ENCODE assay signal across 20 cellular contexts in genomic region chr2:127191331-127192219, GRCh38. TPM values are rescaled to one million over a fixed set of nuclear protein-coding genes. Genes with fewer than 3 reads are reported as not detected.
"Had no signal": no experiment of that assay in that cellular context is flagged by ENCODE, and none has a peak within 500 bp of the region (broad histone marks: within the 10 kb centered on the region; RNA-seq: fewer than 3 reads in every experiment).

No MANE protein-coding gene starts in this region.

- H3K4me3 ChIP-seq: hepatocyte, mucosa of descending colon, right atrium auricular region, testis, transverse colon had no signal

- H3K36me3 ChIP-seq: neutrophil, right atrium auricular region, transverse colon had no signal

- H3K27ac Mint-ChIP-seq: effector memory CD8-positive, alpha-beta T cell; naive thymus-derived CD8-positive, alpha-beta T cell; stimulated activated naive B cell treated with anti-CD40 and anti-IgM and Interleukin-4, amounts not matched to agents 10 μg/mL and 1 μg/mL and 100 μg/mL, for 72 hours had no signal

- H3K4me1 Mint-ChIP-seq: stimulated activated naive B cell treated with anti-CD40 and anti-IgM and Interleukin-4, amounts not matched to agents 10 μg/mL and 1 μg/mL and 100 μg/mL, for 72 hours had no signal

- H3K4me2 ChIP-seq: hepatocyte had no signal

- H3K27ac ChIP-seq: hepatocyte, neutrophil, right atrium auricular region, testis, transverse colon had no signal

- FAIRE-seq: kidney, urothelium cell line had no signal

- H3K4me3 Mint-ChIP-seq: effector memory CD8-positive, alpha-beta T cell; naive thymus-derived CD8-positive, alpha-beta T cell; stimulated activated naive B cell treated with anti-CD40 and anti-IgM and Interleukin-4, amounts not matched to agents 10 μg/mL and 1 μg/mL and 100 μg/mL, for 72 hours; stimulated activated naive CD8-positive, alpha-beta T cell treated with anti-CD3 and anti-CD28 coated beads, Interleukin-15, amount 100 ng/mL, for 72 hours had no signal

- ATAC-seq: effector memory CD8-positive, alpha-beta T cell; left colon; left ventricle myocardium superior; mucosa of descending colon; naive thymus-derived CD8-positive, alpha-beta T cell; stimulated activated naive B cell treated with anti-CD40 and anti-IgM and Interleukin-4, amounts not matched to agents 10 μg/mL and 1 μg/mL and 100 μg/mL, for 72 hours; stimulated activated naive CD8-positive, alpha-beta T cell treated with anti-CD3 and anti-CD28 coated beads, Interleukin-15, amount 100 ng/mL, for 72 hours had no signal

- H3K27me3 ChIP-seq: hepatocyte, right atrium auricular region, testis had no signal

- H3K9me3 Mint-ChIP-seq: effector memory CD8-positive, alpha-beta T cell; stimulated activated naive CD8-positive, alpha-beta T cell treated with anti-CD3 and anti-CD28 coated beads, Interleukin-15, amount 100 ng/mL, for 72 hours had no signal

- H3K79me2 ChIP-seq: hepatocyte had no signal

- H3K36me3 Mint-ChIP-seq: naive thymus-derived CD8-positive, alpha-beta T cell; stimulated activated naive B cell treated with anti-CD40 and anti-IgM and Interleukin-4, amounts not matched to agents 10 μg/mL and 1 μg/mL and 100 μg/mL, for 72 hours had no signal

- H3K9me3 ChIP-seq: mucosa of descending colon, neutrophil, right atrium auricular region, testis, transverse colon had no signal

- DNase-seq: effector memory CD8-positive, alpha-beta T cell; foreskin melanocyte; kidney; left colon; left ventricle myocardium superior; mucosa of descending colon; naive thymus-derived CD8-positive, alpha-beta T cell; posterior cingulate gyrus; stimulated activated CD4-positive, alpha-beta T cell treated with anti-CD3 and anti-CD28 coated beads, Interleukin-15, amount 100 ng/mL, for 24 hours; stimulated activated CD4-positive, alpha-beta T cell treated with anti-CD3 and anti-CD28 coated beads, Interleukin-1b, Interleukin-23, amount 100 ng/mL, for 48 hours; stimulated activated CD4-positive, alpha-beta T cell treated with anti-CD3 and anti-CD28 coated beads, Interleukin-4, amount 100 ng/mL, for 24 hours; stimulated activated naive B cell treated with anti-CD40 and anti-IgM and Interleukin-4, amounts not matched to agents 10 μg/mL and 1 μg/mL and 100 μg/mL, for 72 hours; stimulated activated naive CD8-positive, alpha-beta T cell treated with anti-CD3 and anti-CD28 coated beads, Interleukin-15, amount 100 ng/mL, for 72 hours; testis; transverse colon had no signal

- H2AFZ ChIP-seq: hepatocyte had no signal

RNA-seq across cellular contexts. Expression of gene CYP27C1, which starts 28.5 kb away (rescaled TPM):
- total RNA-seq: lung microvascular endothelial cell; naive thymus-derived CD8-positive, alpha-beta T cell had no signal
